In the genomic region with DNA sequence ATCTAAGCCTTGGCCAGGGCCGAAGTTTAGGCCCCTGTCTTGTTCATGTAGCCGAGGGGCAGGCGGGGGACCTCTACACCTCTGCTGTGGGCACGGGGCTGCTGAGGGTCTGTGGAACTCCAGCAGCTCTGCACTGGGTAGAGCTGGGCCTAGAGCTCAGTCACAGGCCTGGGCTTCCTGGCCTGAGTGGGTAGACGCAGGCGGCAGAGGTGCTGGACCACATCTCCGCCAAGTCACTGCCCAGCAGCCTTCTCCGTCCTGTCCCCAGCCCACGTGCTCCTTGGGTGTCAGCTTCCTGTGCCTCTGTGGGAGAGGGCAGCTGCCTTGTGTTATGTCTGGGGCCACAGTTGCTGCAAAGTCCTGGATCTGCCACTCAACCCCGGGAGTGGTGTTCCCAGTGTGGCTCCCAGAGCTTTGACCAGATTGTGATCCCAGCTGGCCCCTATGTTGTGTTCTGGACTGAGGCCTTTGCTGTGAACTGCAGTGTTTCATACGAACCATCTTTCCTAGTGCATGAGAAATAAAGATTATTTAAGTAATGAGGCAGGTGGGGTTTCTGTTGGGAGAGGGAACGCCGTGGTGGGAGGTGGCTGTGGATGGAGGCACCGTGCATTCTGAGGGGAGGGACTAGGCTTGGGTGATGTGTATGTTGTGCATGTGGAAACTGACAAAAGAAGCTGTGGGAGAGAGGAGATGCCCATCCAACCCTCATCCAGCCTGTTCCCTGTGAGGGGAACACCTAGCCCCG, we compare ENCODE assay signal across 1 cellular context.
A peak's percentile ranks its signal among the peaks of the same experiment; 100 is the strongest.
TF ChIP-seq lines count a peak whose summit lies in the region.

No MANE protein-coding gene starts in this region.

TF ChIP-seq in GM12878, 131 proteins besides CTCF, POLR2A, EP300 and RAD21:
- TF ChIP-seq IKZF2 (IDR thresholded peaks at IDR 0.05) (no peak), POLR2AphosphoS5 (IDR thresholded peaks at IDR 0.05; ENCODE audit: low read length) (0 out of 2 replicates have a peak, but pooled peaks have one; percentile 32), SMC3 (IDR thresholded peaks at IDR 0.05; ENCODE audit: borderline replicate concordance, low read length) (no peak)
